Comparison of ENCODE assay signal across 8 cellular contexts in genomic region chr10:110206988-110207804, GRCh38. TPM values are rescaled to one million over a fixed set of nuclear protein-coding genes. Genes with fewer than 3 reads are reported as not detected.
DNase-seq lines count a peak whose midpoint lies in the region; ATAC-seq and TF ChIP-seq lines count a peak whose summit lies in the region.

Gene MXI1, plus strand, starts transcription at chr10:110207605. Its CDS starts 204 bp downstream, at chr10:110207809.

- no peaks in the 10 kb centered on the region for H3K9me3 ChIP-seq in NT2/D1 (ENCODE audit: insufficient read depth, low read length)
- no peaks in the 10 kb centered on the region for H3K9me3 ChIP-seq in tibial artery

- H3K4me1 ChIP-seq in NT2/D1 (ENCODE audit: insufficient read depth, insufficient read length): peaks cover 4% of the 10 kb centered on the region
- H3K4me1 ChIP-seq in tibial artery: peaks cover 0 to 13% (median 10%) of the 10 kb centered on the region in 4 donors

- H3K4me3 ChIP-seq in NT2/D1 (ENCODE audit: insufficient read length, low read depth): peak within 1 kb of the TSS; percentile 51
- peak within 1 kb of the TSS; percentile 80 for H3K4me3 ChIP-seq in fibroblast of pulmonary artery (replicated peaks; ENCODE audit: low read depth, low read length)
- H3K4me3 ChIP-seq in tibial artery: peak within 1 kb of the TSS; percentile 78 to 87

- no peaks in the 10 kb centered on the region for H3K36me3 ChIP-seq in NT2/D1 (ENCODE audit: insufficient read depth, insufficient read length, low read length)
- H3K36me3 ChIP-seq in tibial artery: no peaks in the 10 kb centered on the region

- H3K9ac ChIP-seq in NT2/D1 (ENCODE audit: insufficient read length, low read depth): peak within 1 kb of the TSS; percentile 64

- peak within 1 kb of the TSS; percentile 96 to 99 for H3K27ac ChIP-seq in tibial artery

- no peak for TF ChIP-seq CTCF in fibroblast of pulmonary artery (IDR thresholded peaks at IDR 0.05; ENCODE audit: low read length, missing control alignments)
- peak in 1 of 2 experiments; percentile 16 for TF ChIP-seq CTCF in tibial artery (IDR thresholded peaks at IDR 0.05)

- peak; percentile 52 for ATAC-seq in GM19452 (IDR thresholded peaks at IDR 0.05; ENCODE audit: unreplicated experiment)
- ATAC-seq in HG03442 (IDR thresholded peaks at IDR 0.05; ENCODE audit: unreplicated experiment): peak; percentile 54

- DNase-seq in DMS 273 treated with DMSO at 0.1 percent for 48 hours (lab: John Stamatoyannopoulos, UW) (peak; percentile 73), NT2/D1 (ENCODE audit: low read depth, low spot score) (no peak), fibroblast of pulmonary artery (ENCODE audit: low read depth) (peak; percentile 87), myocyte (ENCODE audit: low read depth) (peak; percentile 81), tibial artery (peak; percentile 81 to 89)
- peak; percentile 33 for DNase-seq in activated effector memory CD4-positive, alpha-beta T cell treated with Interleukin-2 at 50 U/mL for 16 hours

- intact Hi-C loops in tibial artery (cut with DNase I; ENCODE audit: low total_unique reads): loop anchor here (5.0 to 10.0 kb wide), 3 partner anchors 65 to 338 kb away; no protein-coding TSS in a partner anchor

- peaks cover 56% of the 10 kb centered on the region for H3K27me3 ChIP-seq in NT2/D1 (ENCODE audit: insufficient read depth, insufficient read length)
- H3K27me3 ChIP-seq in tibial artery: no peaks in the 10 kb centered on the region

RNA-seq across cellular contexts. Expression of gene MXI1, which starts in this region (rescaled TPM):
- total RNA-seq in myocyte: 18.5 and 22.9 TPM in 2 replicates
- polyA plus RNA-seq in myocyte (2012): 17.4 TPM
